In the genomic region with DNA sequence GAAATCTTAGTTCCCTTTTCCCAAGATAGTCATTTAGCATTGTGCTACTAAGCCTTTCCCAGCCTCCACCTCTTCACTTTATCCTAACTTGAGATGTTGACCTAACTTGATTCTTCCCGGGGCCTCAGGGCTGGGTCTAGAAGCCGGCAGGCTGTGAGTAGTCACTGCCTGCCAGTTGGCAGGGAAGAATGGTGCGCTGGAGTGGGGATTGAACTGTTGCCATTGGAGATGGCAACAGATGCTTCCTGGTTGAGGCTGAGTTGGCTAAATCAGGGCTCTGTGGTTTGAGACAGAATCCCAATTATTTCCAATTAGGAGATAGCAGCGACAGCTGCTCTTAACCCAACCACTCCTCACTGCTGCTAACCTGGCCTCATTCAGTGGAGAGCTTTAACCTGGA, we compare ENCODE assay signal across 9 cellular contexts.
A peak's percentile ranks its signal among the peaks of the same experiment; 100 is the strongest.
DNase-seq lines count a peak whose midpoint lies in the region; ATAC-seq and TF ChIP-seq lines count a peak whose summit lies in the region.
"Had no signal": no experiment of that assay in that cellular context is flagged by ENCODE, and none has a peak within 500 bp of the region (broad histone marks: within the 10 kb centered on the region; RNA-seq: fewer than 3 reads in every experiment).

No MANE protein-coding gene starts in this region.

- TF ChIP-seq CTCF in coronary artery (IDR thresholded peaks at IDR 0.05), result no peak

- no peak for ATAC-seq in GM18907 (IDR thresholded peaks at IDR 0.05; ENCODE audit: unreplicated experiment)

- peak overlapping the region; percentile 78 to 92 for H3K27ac ChIP-seq in coronary artery

- H3K4me3 ChIP-seq in coronary artery, result no peak overlapping the region

- DNase-seq in NCI-H2227 (lab: John Stamatoyannopoulos, UW; ENCODE audit: unreplicated experiment) (peak; percentile 5), NCI-H2227 treated with DMSO at 0.1 percent for 48 hours (lab: John Stamatoyannopoulos, UW) (no peak), coronary artery (ENCODE audit: low spot score) (peak; percentile 76), midbrain (lab: John Stamatoyannopoulos, UW) (peak; percentile 47), ureter (ENCODE audit: low spot score) (peak; percentile 45), SIG-M5 treated with dmso at 0.1 percent for 504 hours (lab: John Stamatoyannopoulos, UW; ENCODE audit: unreplicated experiment) (no peak), NCI-H187 (lab: John Stamatoyannopoulos, UW) (no peak)
- DNase-seq: activated CD4-positive, alpha-beta T cell treated with anti-CD3 and anti-CD28 coated beads for 1 hour had no signal

Comparison
In these comparisons a context has a peak if more than half of its experiments do, and no peak if none do; other contexts are left out.
1. DNase-seq: peak in NCI-H2227 (single experiment), coronary artery (single experiment), midbrain (single experiment) and ureter (single experiment); none in NCI-H2227 treated with DMSO at 0.1 percent for 48 hours (single experiment), SIG-M5 treated with dmso at 0.1 percent for 504 hours (single experiment) and NCI-H187 (0 of 2).